In genomic region chr13:80337706-80338105, GRCh38 we compare ENCODE assay signal across 8 cellular contexts. TPM values are rescaled to one million over a fixed set of nuclear protein-coding genes. Genes with fewer than 3 reads are reported as not detected.
A peak's percentile ranks its signal among the peaks of the same experiment; 100 is the strongest.
DNase-seq lines count a peak whose midpoint lies in the region; ATAC-seq, FAIRE-seq and TF ChIP-seq lines count a peak whose summit lies in the region.

No MANE protein-coding gene starts in this region.

- no peak for TF ChIP-seq CTCF in right atrium auricular region (IDR thresholded peaks at IDR 0.05)

- no peak for FAIRE-seq in GM12892 (lab: Jason Lieb, UNC)

- H3K27ac ChIP-seq in right atrium auricular region (peak overlapping the region; percentile 97 to 99), epithelial cell of prostate (peak overlapping the region; percentile 95), muscle layer of duodenum (ENCODE audit: low read length) (peak overlapping the region; percentile 98)

- intact Hi-C loops in left cardiac atrium (cut with DNase I), result loop anchor here (2.0 to 10.0 kb wide), 5 partner anchors 203 to 701 kb away; no protein-coding TSS in a partner anchor

- H3K9me3 ChIP-seq in right atrium auricular region (no peaks in the 10 kb centered on the region), muscle layer of duodenum (ENCODE audit: control insufficient read depth in 1 of 2, low read length in 2 of 2) (no peaks in the 10 kb centered on the region)

- H3K27me3 ChIP-seq in right atrium auricular region, result no peaks in the 10 kb centered on the region
- H3K27me3 ChIP-seq in muscle layer of duodenum (ENCODE audit: low read depth, low read length), result no peaks in the 10 kb centered on the region

- no peak for ATAC-seq in left cardiac atrium

- peak overlapping the region; percentile 88 to 97 for H3K4me3 ChIP-seq in right atrium auricular region
- H3K4me3 ChIP-seq in muscle layer of duodenum (ENCODE audit: low read depth in 1 of 2, low read length in 2 of 2), result peak overlapping the region; percentile 79 to 99

- no peak for DNase-seq in right atrium auricular region (ENCODE audit: low spot score)
- DNase-seq in left cardiac atrium, result no peak
- DNase-seq in epithelial cell of prostate (ENCODE audit: low read depth, low spot score), result no peak
- DNase-seq in stimulated activated CD4-positive, alpha-beta T cell treated with anti-CD3 and anti-CD28 coated beads, Interleukin-2, amount 100 ng/mL, for 48 hours, result no peak
- no peak for DNase-seq in activated effector memory CD4-positive, alpha-beta T cell treated with anti-CD3 and anti-CD28 coated beads, Interleukin-2, amount 50 U/mL, for 16 hours
- DNase-seq in NCI-H446 (lab: John Stamatoyannopoulos, UW), result no peak
- DNase-seq in GM12892 (ENCODE audit: insufficient read length), result no peak

- H3K4me1 ChIP-seq in right atrium auricular region (peaks cover 0 to 32% of the 10 kb centered on the region in 2 donors), muscle layer of duodenum (ENCODE audit: control insufficient read depth in 1 of 2, insufficient read depth in 2 of 2, low read length in 2 of 2) (peaks cover 0 to 4% of the 10 kb centered on the region in 2 donors)

- no peak for TF ChIP-seq POLR2A in GM12892 (IDR thresholded peaks at IDR 0.05; ENCODE audit: low read depth, low read length)

- H3K36me3 ChIP-seq in right atrium auricular region (peaks cover 38% of the 10 kb centered on the region), muscle layer of duodenum (ENCODE audit: control insufficient read depth in 1 of 2, insufficient read depth in 2 of 2, low read length in 2 of 2) (peaks cover 9 to 12% of the 10 kb centered on the region in 2 donors)

RNA-seq across cellular contexts. Expression of gene SPRY2, which starts 3.2 kb away (rescaled TPM):
- 10 to 100 TPM; 33.1 to 38.9 TPM for total RNA-seq in right atrium auricular region
- total RNA-seq in left cardiac atrium, result 10 to 100 TPM; 41.4 to 42.7 TPM
- 0.38 TPM for polyA plus RNA-seq in GM12892 (2012; ENCODE audit: missing spikeins)
